In the genomic region with DNA sequence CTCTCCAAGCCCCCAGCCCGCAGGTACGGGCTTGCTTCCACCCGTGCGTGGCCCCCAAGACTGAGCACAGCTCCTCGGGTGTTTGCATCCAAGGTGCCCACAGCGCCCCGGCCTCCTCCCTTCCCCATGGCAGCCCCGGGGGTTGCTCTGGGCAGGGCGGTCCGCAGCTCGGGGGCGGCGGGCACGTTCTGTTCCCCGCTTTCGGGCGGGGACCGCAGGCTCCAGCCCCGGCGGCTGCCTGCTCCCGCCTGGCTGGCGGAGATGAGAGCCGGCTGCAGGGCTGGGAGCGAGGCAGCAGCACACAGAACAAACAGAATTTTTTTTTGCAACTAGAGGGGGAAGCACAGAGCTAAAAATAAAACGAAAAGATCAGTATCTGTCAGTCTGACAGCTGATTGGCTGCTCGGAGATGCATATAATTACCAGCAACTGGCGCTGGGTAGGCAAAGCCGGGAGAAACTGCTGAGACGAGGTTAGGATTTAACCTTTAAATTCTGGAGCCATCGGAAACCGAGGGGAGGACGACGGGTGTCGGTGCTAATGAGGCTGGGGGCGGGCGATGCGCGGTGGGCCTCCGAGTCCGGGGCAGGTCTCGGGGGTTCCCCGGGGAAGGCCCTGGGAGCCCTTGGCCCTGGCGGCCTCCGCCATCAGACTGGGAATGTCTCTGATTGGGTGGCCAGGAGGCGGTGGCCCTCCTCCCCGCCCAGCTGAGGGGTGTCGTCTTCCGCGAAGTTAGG, we compare ENCODE assay signal across 8 cellular contexts.
DNase-seq lines count a peak whose midpoint lies in the region; ATAC-seq and TF ChIP-seq lines count a peak whose summit lies in the region.

No MANE protein-coding gene starts in this region.

- H3K79me2 ChIP-seq in fibroblast of lung (ENCODE audit: control insufficient read depth, insufficient read depth, low read length), result no peaks in the 10 kb centered on the region

- H3K9me3 Mint-ChIP-seq in activated T-cell treated with anti-CD3 and anti-CD28 coated beads, Interleukin-2, amount 50 U/mL, for 72 hours, result no peaks in the 10 kb centered on the region

- peak overlapping the region; percentile 39 for H3K9ac ChIP-seq in fibroblast of lung (ENCODE audit: insufficient read depth, low read length)

- H3K4me1 Mint-ChIP-seq in activated T-cell treated with anti-CD3 and anti-CD28 coated beads, Interleukin-2, amount 50 U/mL, for 72 hours (ENCODE audit: low read depth), result peaks cover 32% of the 10 kb centered on the region

- ATAC-seq in HG02885 (IDR thresholded peaks at IDR 0.05; ENCODE audit: poor library complexity, unreplicated experiment), result peak; percentile 58
- peak; percentile 88 to 90 for ATAC-seq in activated T-cell treated with anti-CD3 and anti-CD28 coated beads, Interleukin-2, amount 50 U/mL, for 72 hours (replicated peaks in 1 of 2)

- H3K36me3 Mint-ChIP-seq in activated T-cell treated with anti-CD3 and anti-CD28 coated beads, Interleukin-2, amount 50 U/mL, for 72 hours (ENCODE audit: insufficient read depth in 2 of 2), result no peaks in the 10 kb centered on the region

- DNase-seq in DMS79 treated with DMSO at 0.1 percent for 48 hours (lab: John Stamatoyannopoulos, UW) (peak; percentile 96), NOMO-1 treated with DMSO at 0.1 percent for 48 hours (lab: John Stamatoyannopoulos, UW; ENCODE audit: unreplicated experiment) (peak; percentile 91), fibroblast of lung (ENCODE audit: low read depth in 2 of 2) (peak; percentile 84 to 87), mucosa of gallbladder (ENCODE audit: low spot score) (peak; percentile 76), stromal cell of bone marrow (ENCODE audit: low read depth) (peak; percentile 82), cortex of kidney (lab: John Stamatoyannopoulos, UW) (no peak)
- peak; percentile 51 to 57 for DNase-seq in activated T-cell treated with anti-CD3 and anti-CD28 coated beads, Interleukin-2, amount 50 U/mL, for 72 hours

- peak overlapping the region; percentile 80 to 93 for H3K4me3 Mint-ChIP-seq in activated T-cell treated with anti-CD3 and anti-CD28 coated beads, Interleukin-2, amount 50 U/mL, for 72 hours

- H3K4me1 ChIP-seq in fibroblast of lung (ENCODE audit: control insufficient read depth, extremely low read depth, insufficient read depth, low read length), result peaks cover 17% of the 10 kb centered on the region

- peak in 1 of 2 donors; percentile 16 for TF ChIP-seq CTCF in fibroblast of lung (conservative IDR thresholded peaks at IDR 0.05 in 1 of 2, IDR thresholded peaks at IDR 0.05 in 1 of 2; ENCODE audit: low read depth in 1 of 2, low read length in 2 of 2)

- H3K4me3 ChIP-seq in fibroblast of lung (replicated peaks in 1 of 4; ENCODE audit: control extremely low read depth in 1 of 4, insufficient read depth in 1 of 4, low read depth in 3 of 4, low read length in 4 of 4), result peak overlapping the region in 3 of 4 experiments; percentile 19 to 56 (median 28)

- no peaks in the 10 kb centered on the region for H3K9me3 ChIP-seq in fibroblast of lung (ENCODE audit: control insufficient read depth, insufficient read depth, low read depth, low read length)

- H3K27ac ChIP-seq in fibroblast of lung (ENCODE audit: insufficient read depth, low read length), result peak overlapping the region; percentile 43

- no peaks in the 10 kb centered on the region for H3K27me3 Mint-ChIP-seq in activated T-cell treated with anti-CD3 and anti-CD28 coated beads, Interleukin-2, amount 50 U/mL, for 72 hours (ENCODE audit: low read depth)

- H3K36me3 ChIP-seq in fibroblast of lung (ENCODE audit: control insufficient read depth, insufficient read depth, low read length), result no peaks in the 10 kb centered on the region

- no peak overlapping the region for H3K27ac Mint-ChIP-seq in activated T-cell treated with anti-CD3 and anti-CD28 coated beads, Interleukin-2, amount 50 U/mL, for 72 hours

- H4K20me1 ChIP-seq in fibroblast of lung (ENCODE audit: control insufficient read depth, extremely low read depth, insufficient read depth, low read length), result no peaks in the 10 kb centered on the region

- H3K4me2 ChIP-seq in fibroblast of lung (ENCODE audit: extremely low read depth, insufficient read depth, low read length), result peak overlapping the region; percentile 77

- peak overlapping the region; percentile 38 for H2AFZ ChIP-seq in fibroblast of lung (ENCODE audit: low read length)

- H3K27me3 ChIP-seq in fibroblast of lung (ENCODE audit: control insufficient read depth, insufficient read depth, low read length), result no peaks in the 10 kb centered on the region
